1 cellular context compared by ENCODE assay signal in genomic region chr1:153113416-153113815, GRCh38.
TF ChIP-seq lines count a peak whose summit lies in the region.

SPRR2F (minus strand) TSS chr1:153113516; CDS start chr1:153112733, 783 bp downstream.

TF ChIP-seq in H1, 55 proteins besides CTCF, POLR2A, EP300 and RAD21:
- no peak for TF ChIP-seq CREB1 (IDR thresholded peaks at IDR 0.05)
